Comparison of ENCODE assay signal across 8 cellular contexts in genomic region chr11:68312780-68313573, GRCh38. TPM values are rescaled to one million over a fixed set of nuclear protein-coding genes. Genes with fewer than 3 reads are reported as not detected.
A peak's percentile ranks its signal among the peaks of the same experiment; 100 is the strongest.
DNase-seq lines count a peak whose midpoint lies in the region; ATAC-seq and TF ChIP-seq lines count a peak whose summit lies in the region.

No MANE protein-coding gene starts in this region.

- peak; percentile 24 for DNase-seq in AG08395 (ENCODE audit: low spot score)
- DNase-seq in GM20000 (ENCODE audit: low spot score) = peak; percentile 78
- DNase-seq in activated T-cell treated with anti-CD3 and anti-CD28 coated beads, Interleukin-2, amount 50 U/mL, for 1 hour = peak; percentile 50
- DNase-seq in glomerular visceral epithelial cell (ENCODE audit: extremely low spot score) = peak; percentile 17
- DNase-seq in psoas muscle = peak in 1 of 2 donors; percentile 68
- DNase-seq in NOMO-1 treated with dmso at 0.1 percent for 144 hours (lab: John Stamatoyannopoulos, UW; ENCODE audit: unreplicated experiment) = no peak

- H3K27ac ChIP-seq in psoas muscle = peak overlapping the region; percentile 83

- no peaks in the 10 kb centered on the region for H3K27me3 ChIP-seq in psoas muscle (ENCODE audit: insufficient read depth in 3 of 3, low read length in 2 of 3)

- H3K9me3 ChIP-seq in psoas muscle = no peaks in the 10 kb centered on the region

- ATAC-seq in psoas muscle (peak; percentile 10 to 38 (median 32)), GM18505 (IDR thresholded peaks at IDR 0.05; ENCODE audit: unreplicated experiment) (no peak), GM18868 (IDR thresholded peaks at IDR 0.05; ENCODE audit: unreplicated experiment) (no peak)

- H3K4me1 ChIP-seq in psoas muscle = peaks cover 45% of the 10 kb centered on the region

- TF ChIP-seq POLR2A in GM18505 (IDR thresholded peaks at IDR 0.05; ENCODE audit: borderline replicate concordance, extremely low read depth, insufficient read depth, insufficient read length) = no peak

- peak overlapping the region; percentile 79 for H3K4me3 ChIP-seq in psoas muscle

- intact Hi-C loops in psoas muscle (cut with DNase I) = loop anchor here in 1 of 2 donors (5.0 kb wide), 1 partner anchor 59 kb away; no protein-coding TSS in a partner anchor

- WGBS in psoas muscle, 3 donors = 1 to 2% (median 2%) methylated on average over 37 to 102 of the region's 102 CpGs

- TF ChIP-seq CTCF in GM20000 (IDR thresholded peaks at IDR 0.05; ENCODE audit: extremely low read depth, missing control alignments) = no peak
- TF ChIP-seq CTCF in psoas muscle (IDR thresholded peaks at IDR 0.05) = no peak

- no peaks in the 10 kb centered on the region for H3K36me3 ChIP-seq in psoas muscle (ENCODE audit: insufficient read depth in 1 of 2, low read depth in 1 of 2)

RNA-seq across cellular contexts. Expression of gene LRP5, which starts 0.6 kb away (rescaled TPM):
- total RNA-seq in psoas muscle = 10 to 100 TPM; 16.7 to 19.2 (median 17.9) TPM
- polyA plus RNA-seq in psoas muscle = 1 to 10 TPM; 5.3 to 8.0 (median 6.5) TPM

RNA-seq across cellular contexts. Expression of gene C11orf24, which starts 41.2 kb away (rescaled TPM):
- total RNA-seq in psoas muscle = 10 to 100 TPM in 3 of 4 donors, 1 to 10 TPM in 1; 9.0 to 22.2 (median 19.1) TPM
- polyA plus RNA-seq in psoas muscle = 10 to 100 TPM; 12.3 to 49.8 (median 23.3) TPM

Comparison
In these comparisons a context has a peak if more than half of its experiments do, and no peak if none do; other contexts are left out.
1. ATAC-seq: peak in psoas muscle (4 of 4); none in GM18505 (single experiment) and GM18868 (single experiment).